ENCODE assay signal across 8 cellular contexts in genomic region chr7:74084722-74085578, GRCh38. TPM values are rescaled to one million over a fixed set of nuclear protein-coding genes. Genes with fewer than 3 reads are reported as not detected.
DNase-seq lines count a peak whose midpoint lies in the region; FAIRE-seq and TF ChIP-seq lines count a peak whose summit lies in the region.

No MANE protein-coding gene starts in this region.

- H3K9ac ChIP-seq in mucosa of rectum (ENCODE audit: low read depth in 1 of 2, low read length in 2 of 2), result peak overlapping the region; percentile 56 to 65

- intact Hi-C loops in A673 (cut with micrococcal nuclease; ENCODE audit: unreplicated experiment), result no loop called here

- no peak for FAIRE-seq in bronchial epithelial cell (lab: Jason Lieb, UNC)

- POLR2A ChIA-PET in A673 (lab: Charles Lee; ENCODE audit: low non-redundant PET), result no interaction called here

- CTCF ChIA-PET in A673 (lab: Charles Lee), result no interaction called here

- H3K4me3 ChIP-seq in A673 (ENCODE audit: low read depth, low read length, poor library complexity, severe bottlenecking), result peak overlapping the region; percentile 88
- peak overlapping the region; percentile 63 for H3K4me3 ChIP-seq in Jurkat, Clone E6-1 (ENCODE audit: low read length)
- peak overlapping the region; percentile 68 for H3K4me3 ChIP-seq in bronchial epithelial cell (ENCODE audit: low read depth, low read length)
- H3K4me3 ChIP-seq in mucosa of rectum (ENCODE audit: low read length in 2 of 2), result peak overlapping the region; percentile 57

- H3K36me3 ChIP-seq in A673 (ENCODE audit: insufficient read depth, low read length, poor library complexity, severe bottlenecking) (peaks cover 16% of the 10 kb centered on the region), bronchial epithelial cell (ENCODE audit: control insufficient read depth, insufficient read depth, low read length) (peaks cover 5% of the 10 kb centered on the region), mucosa of rectum (ENCODE audit: control insufficient read depth in 2 of 2, insufficient read depth in 2 of 2, low read length in 2 of 2) (peaks cover 0 to 3% of the 10 kb centered on the region in 2 donors)

- H3K27me3 ChIP-seq in A673 (replicated peaks; ENCODE audit: insufficient read depth, low read depth, low read length, poor library complexity) (no peaks in the 10 kb centered on the region), bronchial epithelial cell (ENCODE audit: control insufficient read depth, insufficient read depth, low read length) (no peaks in the 10 kb centered on the region), mucosa of rectum (ENCODE audit: control insufficient read depth in 2 of 2, insufficient read depth in 2 of 2, low read length in 2 of 2) (no peaks in the 10 kb centered on the region)

- H3K27ac ChIP-seq in A673 (ENCODE audit: low read depth, low read length, poor library complexity, severe bottlenecking), result peak overlapping the region; percentile 81
- H3K27ac ChIP-seq in mucosa of rectum (ENCODE audit: low read depth in 2 of 2, low read length in 2 of 2), result no peak overlapping the region

- H3K9me3 ChIP-seq in A673 (ENCODE audit: low read depth, low read length, poor library complexity, severe bottlenecking) (no peaks in the 10 kb centered on the region), mucosa of rectum (ENCODE audit: control insufficient read depth in 2 of 2, low read length in 2 of 2) (no peaks in the 10 kb centered on the region)

- BruUV-seq in A673 (replicated peaks; lab: Mats Ljungman, UMichigan), result no TSS peak

- TF ChIP-seq CTCF in A673 (conservative IDR thresholded peaks at IDR 0.05; ENCODE audit: low read depth, low read length) (no peak), bronchial epithelial cell (IDR thresholded peaks at IDR 0.05; ENCODE audit: insufficient read depth, low read length, severe bottlenecking) (no peak)

- H3K4me1 ChIP-seq in A673 (ENCODE audit: insufficient read depth, low read length, poor library complexity, severe bottlenecking), result peaks cover 13% of the 10 kb centered on the region
- peaks cover 9 to 15% of the 10 kb centered on the region in 2 donors for H3K4me1 ChIP-seq in mucosa of rectum (ENCODE audit: control insufficient read depth in 2 of 2, insufficient read depth in 2 of 2, low read length in 2 of 2)

- no peak for DNase-seq in A673 (ENCODE audit: low spot score)
- no peak for DNase-seq in Jurkat, Clone E6-1 (ENCODE audit: low read depth, low spot score)
- no peak for DNase-seq in bronchial epithelial cell (ENCODE audit: low read depth)
- no peak for DNase-seq in NCI-H345 (lab: John Stamatoyannopoulos, UW)
- no peak for DNase-seq in AML-193 (lab: John Stamatoyannopoulos, UW)
- DNase-seq in NCI-H1092 (lab: John Stamatoyannopoulos, UW), result no peak
- no peak for DNase-seq in GOT3 (lab: John Stamatoyannopoulos, UW)

RNA-seq across cellular contexts. Expression of gene LIMK1, which starts 1.3 kb away (rescaled TPM):
- total RNA-seq in A673 (2021) (59.3 and 60.2 TPM in 2 replicates), bronchial epithelial cell (11.6 and 16.6 TPM in 2 replicates)
- polyA plus RNA-seq in Jurkat, Clone E6-1 (2012; ENCODE audit: insufficient read depth, insufficient read length), result 28.5 TPM

RNA-seq across cellular contexts. Expression of gene ELN, which starts 57.0 kb away (rescaled TPM):
- total RNA-seq in A673 (2021), result 47.6 and 65.9 TPM in 2 replicates
- polyA plus RNA-seq in Jurkat, Clone E6-1 (2012; ENCODE audit: insufficient read depth, insufficient read length), result not detected
- total RNA-seq in bronchial epithelial cell, result under 0.01 TPM in 2 replicates

Comparison
In these comparisons a context has a peak if more than half of its experiments do, and no peak if none do; other contexts are left out.
1. RNA of gene ELN, which starts 57.0 kb away (total RNA-seq): 47.6 to 65.9 TPM in A673; under 0.01 TPM in bronchial epithelial cell; every median in the first group is over 10 times any median in the second.
2. Peak in every context shown above with its lines, with median percentiles within 50 percentile points of each other: H3K4me3 ChIP-seq.